In genomic region chr7:7620644-7621210, GRCh38 we compare ENCODE assay signal across 36 cellular contexts.
"Had no signal": no experiment of that assay in that cellular context is flagged by ENCODE, and none has a peak within 500 bp of the region (broad histone marks: within the 10 kb centered on the region; RNA-seq: fewer than 3 reads in every experiment).

No MANE protein-coding gene starts in this region.

- H3K9me3 ChIP-seq: ascending aorta had no signal

- H3K27ac Mint-ChIP-seq: activated B cell treated with CpG ODN at 0.5 μM for 24 hours; activated CD4-positive, alpha-beta memory T cell treated with anti-CD3 and anti-CD28 coated beads for 36 hours; activated CD4-positive, alpha-beta T cell treated with anti-CD3 and anti-CD28 coated beads, Interleukin-2, amount 10 ng/mL, durations not matched to agents 24 days and 14 days; activated CD8-positive, alpha-beta memory T cell treated with anti-CD3 and anti-CD28 coated beads, Interleukin-2, amount 10 ng/mL, durations not matched to agents 7 days and 5 days; activated CD8-positive, alpha-beta T cell treated with anti-CD3 and anti-CD28 coated beads for 36 hours; activated naive CD4-positive, alpha-beta T cell treated with anti-CD3 and anti-CD28 coated beads, Interleukin-2, amount 10 ng/mL, durations not matched to agents 7 days and 5 days; activated naive CD4-positive, alpha-beta T cell treated with anti-CD3 and anti-CD28 coated beads, Interleukin-2, amount 50 U/mL, for 24 hours; activated naive CD8-positive, alpha-beta T cell; activated naive CD8-positive, alpha-beta T cell treated with anti-CD3 and anti-CD28 coated beads, Interleukin-2, amount 10 ng/mL, durations not matched to agents 7 days and 5 days; activated naive CD8-positive, alpha-beta T cell treated with anti-CD3 and anti-CD28 coated beads, Interleukin-2, amount 50 U/mL, for 24 hours; activated T-cell treated with anti-CD3 and anti-CD28 coated beads, Interleukin-2, amount 50 U/mL, for 24 hours; activated T-helper 2 cell treated with anti-CD3 and anti-CD28 coated beads, Interferon-gamma antibody, Interleukin-2, Interleukin-4, amounts not matched to agents 10 μg/mL and 5 μg/mL and 100 μg/mL, durations not matched to agents 14 hours and 24 hours and 36 hours; brain; T-helper 2 cell treated with Interferon-gamma antibody and Interleukin-4, amounts not matched to agents 5 μg/mL and 100 μg/mL, for 36 hours had no signal

- H3K27ac ChIP-seq: ascending aorta, cardiac muscle cell, VCaP had no signal

- H3K27me3 ChIP-seq: ascending aorta, cardiac muscle cell had no signal

- H3K4me3 ChIP-seq: ascending aorta, cardiac muscle cell had no signal

- H3K4me3 Mint-ChIP-seq: activated B cell treated with CpG ODN at 0.5 μM for 24 hours; activated CD4-positive, alpha-beta memory T cell treated with anti-CD3 and anti-CD28 coated beads for 36 hours; activated CD4-positive, alpha-beta T cell treated with anti-CD3 and anti-CD28 coated beads, Interleukin-2, amount 10 ng/mL, durations not matched to agents 24 days and 14 days; activated CD8-positive, alpha-beta memory T cell treated with anti-CD3 and anti-CD28 coated beads, Interleukin-2, amount 10 ng/mL, durations not matched to agents 7 days and 5 days; activated CD8-positive, alpha-beta T cell treated with anti-CD3 and anti-CD28 coated beads for 36 hours; activated naive CD4-positive, alpha-beta T cell treated with anti-CD3 and anti-CD28 coated beads, Interleukin-2, amount 10 ng/mL, durations not matched to agents 7 days and 5 days; activated naive CD4-positive, alpha-beta T cell treated with anti-CD3 and anti-CD28 coated beads, Interleukin-2, amount 50 U/mL, for 24 hours; activated naive CD8-positive, alpha-beta T cell; activated naive CD8-positive, alpha-beta T cell treated with anti-CD3 and anti-CD28 coated beads, Interleukin-2, amount 10 ng/mL, durations not matched to agents 7 days and 5 days; activated naive CD8-positive, alpha-beta T cell treated with anti-CD3 and anti-CD28 coated beads, Interleukin-2, amount 50 U/mL, for 24 hours; activated T-cell treated with anti-CD3 and anti-CD28 coated beads, Interleukin-2, amount 50 U/mL, for 24 hours; brain; central memory CD8-positive, alpha-beta T cell; T-helper 2 cell treated with Interferon-gamma antibody and Interleukin-4, amounts not matched to agents 5 μg/mL and 100 μg/mL, for 36 hours had no signal

- H3K27me3 Mint-ChIP-seq: activated B cell treated with CpG ODN at 0.5 μM for 24 hours; activated CD4-positive, alpha-beta memory T cell treated with anti-CD3 and anti-CD28 coated beads for 36 hours; activated CD8-positive, alpha-beta memory T cell treated with anti-CD3 and anti-CD28 coated beads, Interleukin-2, amount 10 ng/mL, durations not matched to agents 7 days and 5 days; activated naive CD4-positive, alpha-beta T cell treated with anti-CD3 and anti-CD28 coated beads, Interleukin-2, amount 10 ng/mL, durations not matched to agents 7 days and 5 days; activated naive CD4-positive, alpha-beta T cell treated with anti-CD3 and anti-CD28 coated beads, Interleukin-2, amount 50 U/mL, for 24 hours; activated naive CD8-positive, alpha-beta T cell; activated naive CD8-positive, alpha-beta T cell treated with anti-CD3 and anti-CD28 coated beads, Interleukin-2, amount 50 U/mL, for 24 hours; activated T-cell treated with anti-CD3 and anti-CD28 coated beads, Interleukin-2, amount 50 U/mL, for 24 hours; central memory CD8-positive, alpha-beta T cell had no signal

- H3K4me1 ChIP-seq: ascending aorta had no signal

- FAIRE-seq: bronchial epithelial cell, TTC549 had no signal

- H3K4me1 Mint-ChIP-seq: activated B cell treated with CpG ODN at 0.5 μM for 24 hours; brain; central memory CD8-positive, alpha-beta T cell had no signal

- ATAC-seq: activated CD8-positive, alpha-beta memory T cell treated with anti-CD3 and anti-CD28 coated beads, Interleukin-2, amount 10 ng/mL, durations not matched to agents 7 days and 5 days; activated CD8-positive, alpha-beta T cell treated with anti-CD3 and anti-CD28 coated beads for 36 hours; activated naive CD8-positive, alpha-beta T cell treated with anti-CD3 and anti-CD28 coated beads, Interleukin-2, amount 50 U/mL, for 24 hours had no signal

- H3K36me3 ChIP-seq: ascending aorta, cardiac muscle cell had no signal

- H3K36me3 Mint-ChIP-seq: activated CD8-positive, alpha-beta memory T cell treated with anti-CD3 and anti-CD28 coated beads, Interleukin-2, amount 10 ng/mL, durations not matched to agents 7 days and 5 days; activated naive CD4-positive, alpha-beta T cell treated with anti-CD3 and anti-CD28 coated beads, Interleukin-2, amount 10 ng/mL, durations not matched to agents 7 days and 5 days; activated naive CD4-positive, alpha-beta T cell treated with anti-CD3 and anti-CD28 coated beads, Interleukin-2, amount 50 U/mL, for 24 hours; activated naive CD8-positive, alpha-beta T cell; brain had no signal

- H3K9me3 Mint-ChIP-seq: activated CD4-positive, alpha-beta T cell treated with anti-CD3 and anti-CD28 coated beads, Interleukin-2, amount 10 ng/mL, durations not matched to agents 24 days and 14 days; activated naive CD4-positive, alpha-beta T cell treated with anti-CD3 and anti-CD28 coated beads, Interleukin-2, amount 50 U/mL, for 24 hours; activated naive CD8-positive, alpha-beta T cell treated with anti-CD3 and anti-CD28 coated beads, Interleukin-2, amount 10 ng/mL, durations not matched to agents 7 days and 5 days; central memory CD8-positive, alpha-beta T cell had no signal

- DNase-seq: activated B cell treated with CpG ODN at 0.5 μM for 24 hours; activated CD4-positive, alpha-beta memory T cell treated with anti-CD3 and anti-CD28 coated beads for 36 hours; activated CD4-positive, alpha-beta T cell treated with anti-CD3 and anti-CD28 coated beads for 4 hours; activated CD4-positive, alpha-beta T cell treated with anti-CD3 and anti-CD28 coated beads, Interleukin-2, amount 10 ng/mL, durations not matched to agents 24 days and 14 days; activated CD4-positive, alpha-beta T cell treated with anti-CD3 and anti-CD28 coated beads, Interleukin-2, amount 50 U/mL, for 1 hour; activated CD4-positive, alpha-beta T cell treated with anti-CD3 and anti-CD28 coated beads, Interleukin-2, amount 50 U/mL, for 4 hours; activated CD4-positive, CD25-positive, alpha-beta regulatory T cell treated with anti-CD3 and anti-CD28 coated beads, Interleukin-2, amount 50 U/mL, for 72 hours; activated CD8-positive, alpha-beta memory T cell treated with anti-CD3 and anti-CD28 coated beads for 24 hours; activated CD8-positive, alpha-beta memory T cell treated with anti-CD3 and anti-CD28 coated beads, Interleukin-2, amount 10 ng/mL, durations not matched to agents 7 days and 5 days; activated CD8-positive, alpha-beta memory T cell treated with anti-CD3 and anti-CD28 coated beads, Interleukin-2, amount 50 U/mL, for 48 hours; activated CD8-positive, alpha-beta T cell treated with anti-CD3 and anti-CD28 coated beads for 36 hours; activated effector memory CD4-positive, alpha-beta T cell treated with Interleukin-2 at 50 U/mL for 16 hours; activated gamma-delta T cell; activated naive CD4-positive, alpha-beta T cell treated with anti-CD3 and anti-CD28 coated beads, Interleukin-2, amount 10 ng/mL, durations not matched to agents 7 days and 5 days; activated naive CD4-positive, alpha-beta T cell treated with Interleukin-2 at 50 U/mL for 16 hours; activated naive CD8-positive, alpha-beta T cell treated with anti-CD3 and anti-CD28 coated beads, Interleukin-2, amount 10 ng/mL, durations not matched to agents 7 days and 5 days; activated naive CD8-positive, alpha-beta T cell treated with anti-CD3 and anti-CD28 coated beads, Interleukin-2, amount 50 U/mL, for 24 hours; activated T-cell treated with anti-CD3 and anti-CD28 coated beads, Interleukin-2, amount 50 U/mL, for 24 hours; activated T-cell treated with anti-CD3 and anti-CD28 coated beads, Interleukin-2, amount 50 U/mL, for 48 hours; amygdala; anterior cingulate cortex; caudate nucleus; cerebellar nuclear complex; T-helper 2 cell; T-helper 9 cell had no signal
